In the genomic region with DNA sequence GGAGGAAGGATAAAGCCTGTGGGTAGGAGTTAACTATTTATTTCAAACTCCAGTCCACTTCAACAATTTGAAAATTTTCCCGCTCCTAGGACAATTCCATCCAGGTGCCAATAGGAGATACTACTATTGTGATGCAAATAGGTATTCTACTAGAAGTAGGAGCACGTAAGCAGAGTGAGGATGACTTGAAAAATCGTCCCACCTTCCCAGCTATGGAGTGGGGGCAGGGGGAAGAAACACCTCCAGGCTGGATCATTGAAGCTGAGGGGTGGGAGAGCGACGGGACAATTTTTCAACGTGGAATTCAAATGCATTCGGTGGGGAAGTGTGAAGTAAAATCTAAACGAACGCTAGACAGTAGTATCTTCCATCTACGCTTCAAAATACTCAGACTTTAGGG, we compare ENCODE assay signal across 9 cellular contexts. TPM values are rescaled to one million over a fixed set of nuclear protein-coding genes. Genes with fewer than 3 reads are reported as not detected.
DNase-seq lines count a peak whose midpoint lies in the region; ATAC-seq and TF ChIP-seq lines count a peak whose summit lies in the region.
"Had no signal": no experiment of that assay in that cellular context is flagged by ENCODE, and none has a peak within 500 bp of the region (broad histone marks: within the 10 kb centered on the region; RNA-seq: fewer than 3 reads in every experiment).

No MANE protein-coding gene starts in this region.

- peak overlapping the region; percentile 64 to 80 (median 68) for H3K4me3 ChIP-seq in tibial nerve

- no peaks in the 10 kb centered on the region for H3K36me3 Mint-ChIP-seq in activated T-cell treated with anti-CD3 and anti-CD28 coated beads, Interleukin-2, amount 50 U/mL, for 4 hours (ENCODE audit: insufficient read depth)
- H3K36me3 Mint-ChIP-seq in MCF 10A (ENCODE audit: insufficient read depth, unreplicated experiment) = no peaks in the 10 kb centered on the region
- no peaks in the 10 kb centered on the region for H3K36me3 Mint-ChIP-seq in memory B cell
- H3K36me3 Mint-ChIP-seq: CD4-positive, CD25-positive, alpha-beta regulatory T cell had no signal

- H3K27me3 ChIP-seq in tibial nerve = no peaks in the 10 kb centered on the region

- H3K36me3 ChIP-seq in tibial nerve = no peaks in the 10 kb centered on the region

- TF ChIP-seq CTCF in MCF 10A (IDR thresholded peaks at IDR 0.05; ENCODE audit: unreplicated experiment) (no peak), tibial nerve (IDR thresholded peaks at IDR 0.05) (no peak)

- peak overlapping the region; percentile 85 to 95 (median 93) for H3K27ac ChIP-seq in tibial nerve

- BruUV-seq in MCF 10A (replicated peaks; lab: Mats Ljungman, UMichigan) = no TSS peak

- no peak for ATAC-seq in activated T-cell treated with anti-CD3 and anti-CD28 coated beads, Interleukin-2, amount 50 U/mL, for 4 hours
- ATAC-seq in memory B cell (ENCODE audit: low read depth) (no peak), GM19023 (IDR thresholded peaks at IDR 0.05; ENCODE audit: unreplicated experiment) (no peak)

- no peaks in the 10 kb centered on the region for H3K9me3 Mint-ChIP-seq in activated T-cell treated with anti-CD3 and anti-CD28 coated beads, Interleukin-2, amount 50 U/mL, for 4 hours
- no peaks in the 10 kb centered on the region for H3K9me3 Mint-ChIP-seq in MCF 10A (ENCODE audit: unreplicated experiment)
- no peaks in the 10 kb centered on the region for H3K9me3 Mint-ChIP-seq in memory B cell

- H3K4me1 Mint-ChIP-seq in activated T-cell treated with anti-CD3 and anti-CD28 coated beads, Interleukin-2, amount 50 U/mL, for 4 hours (ENCODE audit: low read depth) = peaks cover 10% of the 10 kb centered on the region
- H3K4me1 Mint-ChIP-seq in MCF 10A (ENCODE audit: insufficient read depth, unreplicated experiment) (peaks cover 18% of the 10 kb centered on the region), memory B cell (peaks cover 34% of the 10 kb centered on the region)

- no peak for DNase-seq in activated T-cell treated with anti-CD3 and anti-CD28 coated beads, Interleukin-2, amount 50 U/mL, for 4 hours
- DNase-seq in activated T-cell treated with anti-CD3 and anti-CD28 coated beads, Interleukin-2, amount 50 U/mL, for 48 hours = no peak
- no peak for DNase-seq in MCF 10A (ENCODE audit: unreplicated experiment)
- DNase-seq in memory B cell (ENCODE audit: low spot score in 2 of 2) = no peak
- DNase-seq in tibial nerve (ENCODE audit: low spot score in 2 of 2) = no peak
- DNase-seq in medulla oblongata (ENCODE audit: extremely low spot score) = no peak
- DNase-seq in cerebellum (ENCODE audit: low spot score) = no peak

- no peak overlapping the region for H3K27ac Mint-ChIP-seq in MCF 10A (ENCODE audit: low read depth, unreplicated experiment)
- peak overlapping the region; percentile 61 for H3K27ac Mint-ChIP-seq in memory B cell
- H3K27ac Mint-ChIP-seq: CD4-positive, CD25-positive, alpha-beta regulatory T cell had no signal

- TF ChIP-seq POLR2A in tibial nerve (IDR thresholded peaks at IDR 0.05) = no peak

- no peaks in the 10 kb centered on the region for H3K9me3 ChIP-seq in tibial nerve

- POLR2A ChIA-PET in MCF 10A (lab: Yijun Ruan, JAX) = no interaction called here

- WGBS in tibial nerve, 2 donors = 51 to 53% methylated on average over 10 of the region's 10 CpGs

- H3K27me3 Mint-ChIP-seq in activated T-cell treated with anti-CD3 and anti-CD28 coated beads, Interleukin-2, amount 50 U/mL, for 4 hours (ENCODE audit: low read depth) = peaks cover 20% of the 10 kb centered on the region
- H3K27me3 Mint-ChIP-seq in MCF 10A (ENCODE audit: insufficient read depth, unreplicated experiment) = no peaks in the 10 kb centered on the region
- H3K27me3 Mint-ChIP-seq in memory B cell = no peaks in the 10 kb centered on the region

- peaks cover 0 to 65% (median 11%) of the 10 kb centered on the region in 4 donors for H3K4me1 ChIP-seq in tibial nerve

- peak overlapping the region; percentile 69 for H3K4me3 Mint-ChIP-seq in activated T-cell treated with anti-CD3 and anti-CD28 coated beads, Interleukin-2, amount 50 U/mL, for 4 hours
- H3K4me3 Mint-ChIP-seq in MCF 10A (ENCODE audit: unreplicated experiment) (peak overlapping the region; percentile 97), memory B cell (peak overlapping the region; percentile 93)

- TF ChIP-seq EP300 in tibial nerve (IDR thresholded peaks at IDR 0.05) = no peak

- CTCF ChIA-PET in MCF 10A (lab: Yijun Ruan, JAX) = interaction anchor here (0.7 kb wide), 1 partner anchor 165 kb away, joined by 3 read pairs; no protein-coding TSS in a partner anchor

- intact Hi-C loops in MCF 10A (cut with micrococcal nuclease) = loop anchor here (5.0 kb wide), 1 partner anchor 91 kb away; no protein-coding TSS in a partner anchor

RNA-seq across cellular contexts. Expression of a gene that starts 0.6 kb away (rescaled TPM):
- total RNA-seq in activated T-cell treated with anti-CD3 and anti-CD28 coated beads, Interleukin-2, amount 50 U/mL, for 4 hours = under 1 TPM; 0.11 to 0.35 (median 0.28) TPM
- total RNA-seq in MCF 10A (2022) (2.5 and 2.7 TPM in 2 replicates), tibial nerve (10 to 100 TPM; 28.5 to 52.2 (median 40.4) TPM), cerebellum (21.4 TPM)
- total RNA-seq: CD4-positive, CD25-positive, alpha-beta regulatory T cell had no signal
